ENCODE assay signal across 8 cellular contexts in genomic region chr12:54725233-54725843, GRCh38.
A peak's percentile ranks its signal among the peaks of the same experiment; 100 is the strongest.
DNase-seq lines count a peak whose midpoint lies in the region; ATAC-seq and TF ChIP-seq lines count a peak whose summit lies in the region.

No MANE protein-coding gene starts in this region.

- no peak overlapping the region for H3K27ac ChIP-seq in ovary

- no peaks in the 10 kb centered on the region for H3K36me3 Mint-ChIP-seq in activated CD8-positive, alpha-beta T cell treated with anti-CD3 and anti-CD28 coated beads, Interleukin-2, amount 10 ng/mL, durations not matched to agents 7 days and 5 days (ENCODE audit: low read depth)
- no peaks in the 10 kb centered on the region for H3K36me3 Mint-ChIP-seq in T-helper 2 cell treated with Interferon-gamma antibody and Interleukin-4, amounts not matched to agents 5 μg/mL and 100 μg/mL, for 36 hours (ENCODE audit: low read depth)

- H3K4me1 Mint-ChIP-seq in activated CD8-positive, alpha-beta T cell treated with anti-CD3 and anti-CD28 coated beads, Interleukin-2, amount 10 ng/mL, durations not matched to agents 7 days and 5 days (ENCODE audit: low read depth): peaks cover 10% of the 10 kb centered on the region
- H3K4me1 Mint-ChIP-seq in T-helper 2 cell treated with Interferon-gamma antibody and Interleukin-4, amounts not matched to agents 5 μg/mL and 100 μg/mL, for 36 hours (ENCODE audit: low read depth): peaks cover 7% of the 10 kb centered on the region

- H3K4me3 ChIP-seq in ovary: no peak overlapping the region

- no peaks in the 10 kb centered on the region for H3K36me3 ChIP-seq in ovary

- no peaks in the 10 kb centered on the region for H3K9me3 Mint-ChIP-seq in activated CD8-positive, alpha-beta T cell treated with anti-CD3 and anti-CD28 coated beads, Interleukin-2, amount 10 ng/mL, durations not matched to agents 7 days and 5 days (ENCODE audit: insufficient read depth)
- no peaks in the 10 kb centered on the region for H3K9me3 Mint-ChIP-seq in T-helper 2 cell treated with Interferon-gamma antibody and Interleukin-4, amounts not matched to agents 5 μg/mL and 100 μg/mL, for 36 hours

- H3K27me3 Mint-ChIP-seq in activated CD8-positive, alpha-beta T cell treated with anti-CD3 and anti-CD28 coated beads, Interleukin-2, amount 10 ng/mL, durations not matched to agents 7 days and 5 days (ENCODE audit: low read depth): peaks cover 17% of the 10 kb centered on the region
- H3K27me3 Mint-ChIP-seq in T-helper 2 cell treated with Interferon-gamma antibody and Interleukin-4, amounts not matched to agents 5 μg/mL and 100 μg/mL, for 36 hours (ENCODE audit: low read depth): peaks cover 25% of the 10 kb centered on the region

- peak overlapping the region; percentile 39 for H3K27ac Mint-ChIP-seq in activated CD8-positive, alpha-beta T cell treated with anti-CD3 and anti-CD28 coated beads, Interleukin-2, amount 10 ng/mL, durations not matched to agents 7 days and 5 days
- H3K27ac Mint-ChIP-seq in T-helper 2 cell treated with Interferon-gamma antibody and Interleukin-4, amounts not matched to agents 5 μg/mL and 100 μg/mL, for 36 hours: no peak overlapping the region

- intact Hi-C loops in ovary (cut with DNase I): no loop called here

- no peak for TF ChIP-seq EP300 in Ishikawa (IDR thresholded peaks at IDR 0.05; ENCODE audit: borderline replicate concordance)
- no peak for TF ChIP-seq EP300 in ovary (IDR thresholded peaks at IDR 0.05)

- no peak for TF ChIP-seq POLR2A in ovary (IDR thresholded peaks at IDR 0.05)

- peak; percentile 34 for TF ChIP-seq RAD21 in Ishikawa (IDR thresholded peaks at IDR 0.05; ENCODE audit: low read depth)

- no peaks in the 10 kb centered on the region for H3K9me3 ChIP-seq in ovary

- peak; percentile 41 for DNase-seq in CD1c-positive myeloid dendritic cell (ENCODE audit: extremely low spot score)
- DNase-seq in activated CD8-positive, alpha-beta T cell treated with anti-CD3 and anti-CD28 coated beads, Interleukin-2, amount 10 ng/mL, durations not matched to agents 7 days and 5 days: peak; percentile 28
- DNase-seq in left kidney (ENCODE audit: low read depth, low spot score): peak; percentile 68
- DNase-seq in activated gamma-delta T cell treated with Interleukin-2 at 50 U/mL for 16 hours: no peak
- no peak for DNase-seq in ovary
- DNase-seq in stimulated activated naive CD4-positive, alpha-beta T cell treated with Interleukin-2 at 50 U/mL for 16 hours (lab: John Stamatoyannopoulos, UW): no peak
- no peak for DNase-seq in T-helper 2 cell treated with Interferon-gamma antibody and Interleukin-4, amounts not matched to agents 5 μg/mL and 100 μg/mL, for 36 hours (ENCODE audit: low spot score)

- H3K4me1 ChIP-seq in ovary (ENCODE audit: insufficient read depth): no peaks in the 10 kb centered on the region

- CTCF ChIA-PET in activated CD8-positive, alpha-beta T cell treated with anti-CD3 and anti-CD28 coated beads, Interleukin-2, amount 10 ng/mL, durations not matched to agents 7 days and 5 days (lab: Charles Lee): interaction anchor here (0.5 to 2.4 kb wide), 24 partner anchors 9 to 347 kb away, joined by 3 to 29 read pairs (median 5); no protein-coding TSS in a partner anchor

- POLR2A ChIA-PET in activated CD8-positive, alpha-beta T cell treated with anti-CD3 and anti-CD28 coated beads, Interleukin-2, amount 10 ng/mL, durations not matched to agents 7 days and 5 days (lab: Charles Lee): no interaction called here

- H3K27me3 ChIP-seq in ovary: no peaks in the 10 kb centered on the region

- ATAC-seq in activated CD8-positive, alpha-beta T cell treated with anti-CD3 and anti-CD28 coated beads, Interleukin-2, amount 10 ng/mL, durations not matched to agents 7 days and 5 days: no peak

- WGBS in ovary, 3 donors: 28 to 32% (median 31%) methylated on average over 5 of the region's 5 CpGs

- H3K4me3 Mint-ChIP-seq in activated CD8-positive, alpha-beta T cell treated with anti-CD3 and anti-CD28 coated beads, Interleukin-2, amount 10 ng/mL, durations not matched to agents 7 days and 5 days: no peak overlapping the region
- H3K4me3 Mint-ChIP-seq in T-helper 2 cell treated with Interferon-gamma antibody and Interleukin-4, amounts not matched to agents 5 μg/mL and 100 μg/mL, for 36 hours: no peak overlapping the region

- no peak for TF ChIP-seq CTCF in ovary (IDR thresholded peaks at IDR 0.05)

TF ChIP-seq in Ishikawa, 13 proteins besides CTCF, POLR2A, EP300 and RAD21:
- TF ChIP-seq REST (IDR thresholded peaks at IDR 0.05; ENCODE audit: low read depth): no peak
- 0 out of 2 replicates have a peak, but pooled peaks have one; percentile 27 for TF ChIP-seq CEBPB (IDR thresholded peaks at IDR 0.05)

Comparison
In these comparisons a context has a peak if more than half of its experiments do, and no peak if none do; other contexts are left out.
1. DNase-seq: peak in CD1c-positive myeloid dendritic cell (single experiment), activated CD8-positive, alpha-beta T cell treated with anti-CD3 and anti-CD28 coated beads, Interleukin-2, amount 10 ng/mL, durations not matched to agents 7 days and 5 days (single experiment) and left kidney (single experiment); none in activated gamma-delta T cell treated with Interleukin-2 at 50 U/mL for 16 hours (single experiment), ovary (0 of 5), stimulated activated naive CD4-positive, alpha-beta T cell treated with Interleukin-2 at 50 U/mL for 16 hours (single experiment) and T-helper 2 cell treated with Interferon-gamma antibody and Interleukin-4, amounts not matched to agents 5 μg/mL and 100 μg/mL, for 36 hours (single experiment).